Comparison of ENCODE assay signal across 24 cellular contexts in the genomic region with DNA sequence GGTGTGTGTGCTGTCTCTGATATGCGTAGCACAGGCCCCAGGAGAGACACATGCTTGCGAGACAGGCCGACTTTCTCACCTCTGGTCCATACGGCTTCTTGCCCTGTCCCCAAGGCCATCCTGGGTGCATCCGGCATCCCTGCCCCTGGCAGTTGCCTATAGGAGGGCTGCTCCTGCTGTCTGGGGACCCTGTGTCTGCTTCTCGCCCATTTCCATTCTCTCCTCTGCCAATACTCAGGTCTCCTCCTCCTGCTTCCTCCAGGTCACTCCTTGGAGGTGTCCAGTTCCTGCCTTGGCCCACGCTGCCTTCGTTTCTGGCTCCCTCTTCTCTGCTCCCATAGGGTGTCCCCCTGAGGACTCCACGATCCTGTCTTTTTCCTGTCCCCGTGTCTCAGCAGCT.
DNase-seq lines count a peak whose midpoint lies in the region; ATAC-seq lines count a peak whose summit lies in the region.
"Had no signal": no experiment of that assay in that cellular context is flagged by ENCODE, and none has a peak within 500 bp of the region (broad histone marks: within the 10 kb centered on the region; RNA-seq: fewer than 3 reads in every experiment).

No MANE protein-coding gene starts in this region.

- H3K27me3 ChIP-seq in layer of hippocampus (ENCODE audit: control insufficient read depth, insufficient read depth, low read length): no peaks in the 10 kb centered on the region
- H3K27me3 ChIP-seq: BE2C; BLaER1 treated with 17β-estradiol and CSF1 and Interleukin-3, amounts not matched to agents 10 nM and 100 nM had no signal

- H3K9me3 ChIP-seq in T-helper 17 cell (ENCODE audit: control insufficient read depth, low read length, poor library complexity, severe bottlenecking): no peaks in the 10 kb centered on the region
- H3K9me3 ChIP-seq: A549; BE2C; BLaER1 treated with 17β-estradiol and CSF1 and Interleukin-3, amounts not matched to agents 10 nM and 100 nM; HAP-1 had no signal

- H3K9me3 Mint-ChIP-seq in T-cell: no peaks in the 10 kb centered on the region
- H3K9me3 Mint-ChIP-seq: CD4-positive, alpha-beta T cell; CD8-positive, alpha-beta memory T cell; HFFc6 had no signal

- H3K27ac ChIP-seq in caudate nucleus (ENCODE audit: low read depth, low read length) (peak overlapping the region; percentile 63), layer of hippocampus (ENCODE audit: low read depth, low read length) (peak overlapping the region; percentile 91), substantia nigra (ENCODE audit: low read depth, low read length, poor library complexity, severe bottlenecking) (peak overlapping the region; percentile 99)
- H3K27ac ChIP-seq: A549; BLaER1 treated with 17β-estradiol and CSF1 and Interleukin-3, amounts not matched to agents 10 nM and 100 nM had no signal

- H3K4me1 Mint-ChIP-seq in T-helper 17 cell: peaks cover 9% of the 10 kb centered on the region
- peaks cover 5 to 8% (median 7%) of the 10 kb centered on the region in 3 donors for H3K4me1 Mint-ChIP-seq in T-cell

- H3K36me3 Mint-ChIP-seq in T-helper 17 cell (ENCODE audit: low read depth) (no peaks in the 10 kb centered on the region), T-cell (no peaks in the 10 kb centered on the region)
- H3K36me3 Mint-ChIP-seq: CD14-positive monocyte; CD8-positive, alpha-beta memory T cell had no signal

- H3K4me3 Mint-ChIP-seq in T-helper 17 cell: no peak overlapping the region
- H3K4me3 Mint-ChIP-seq in T-cell: no peak overlapping the region
- H3K4me3 Mint-ChIP-seq: CD14-positive monocyte; CD4-positive, alpha-beta T cell; HFFc6 had no signal

- DNase-seq in T-helper 17 cell: no peak
- DNase-seq in caudate nucleus (lab: John Stamatoyannopoulos, UW): no peak
- no peak for DNase-seq in substantia nigra (lab: John Stamatoyannopoulos, UW)
- DNase-seq in kidney glomerular epithelial cell (lab: John Stamatoyannopoulos, UW): no peak
- no peak for DNase-seq in NCI-H2227 (lab: John Stamatoyannopoulos, UW; ENCODE audit: unreplicated experiment)
- DNase-seq in HuH-7.5 (ENCODE audit: low spot score): no peak
- DNase-seq in T-cell: no peak
- DNase-seq: 8988T; ACHN; AML-193; BE2C; CD4-positive, alpha-beta T cell; CD8-positive, alpha-beta memory T cell; DMS 273 treated with DMSO at 0.1 percent for 48 hours; DMS79; EL; GDM1; GOT3; HFFc6 had no signal

- peaks cover 4% of the 10 kb centered on the region for H3K27me3 Mint-ChIP-seq in T-helper 17 cell
- peaks cover 0 to 4% of the 10 kb centered on the region in 2 donors for H3K27me3 Mint-ChIP-seq in T-cell

- peak overlapping the region; percentile 54 for H3K27ac Mint-ChIP-seq in T-helper 17 cell
- H3K27ac Mint-ChIP-seq in T-cell: no peak overlapping the region
- H3K27ac Mint-ChIP-seq: CD4-positive, alpha-beta T cell; CD8-positive, alpha-beta memory T cell; HFFc6 had no signal

- POLR2A ChIA-PET in T-cell (lab: Charles Lee): no interaction called here

- CTCF ChIA-PET in T-cell (lab: Charles Lee): no interaction called here

- no peak for ATAC-seq in T-helper 17 cell
- ATAC-seq in T-cell (replicated peaks in 1 of 4): no peak
- ATAC-seq: A549 had no signal
